Comparison of ENCODE assay signal across 10 cellular contexts in the genomic region with DNA sequence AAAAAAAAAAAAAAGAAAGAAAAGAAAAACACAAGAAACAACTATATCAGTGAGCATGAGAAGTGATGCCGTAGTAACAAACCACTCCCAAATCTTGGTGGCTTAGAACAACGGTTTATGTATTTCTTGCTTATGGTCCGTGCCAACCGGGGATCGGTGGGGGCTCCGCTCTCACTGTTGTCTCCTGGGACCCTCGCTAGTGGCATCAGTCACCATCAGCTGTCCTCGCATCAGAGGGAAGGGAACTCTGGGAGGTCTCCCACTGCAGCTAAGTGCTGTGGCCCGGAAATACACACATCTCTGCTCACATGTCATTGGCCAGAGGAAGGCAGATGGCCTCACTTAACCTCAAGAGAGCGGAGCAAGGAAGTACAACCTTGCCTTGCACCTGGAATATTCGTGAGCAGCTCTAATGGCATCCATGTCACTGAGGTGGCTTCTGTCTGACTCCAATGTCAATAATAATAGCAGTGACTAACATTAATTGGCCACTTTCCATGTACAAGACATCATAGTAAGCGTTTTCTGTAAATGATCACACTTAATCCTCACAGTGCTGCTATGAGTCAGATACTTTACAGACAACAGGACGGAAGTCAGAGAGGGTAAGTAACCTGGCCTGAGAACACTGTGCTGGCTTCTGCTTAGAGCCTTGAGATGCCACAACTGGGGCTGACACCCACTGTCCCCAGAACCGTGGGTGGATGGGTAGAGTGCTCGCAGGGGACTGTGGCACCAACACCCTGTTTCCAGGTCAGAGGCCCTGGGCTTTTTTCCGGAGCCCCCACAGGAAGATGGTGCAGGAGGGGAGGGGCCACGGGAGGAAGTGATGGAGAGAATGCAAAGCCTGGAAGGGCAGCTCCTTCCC. TPM values are rescaled to one million over a fixed set of nuclear protein-coding genes. Genes with fewer than 3 reads are reported as not detected.
A peak's percentile ranks its signal among the peaks of the same experiment; 100 is the strongest.
DNase-seq lines count a peak whose midpoint lies in the region; ATAC-seq and TF ChIP-seq lines count a peak whose summit lies in the region.
"Had no signal": no experiment of that assay in that cellular context is flagged by ENCODE, and none has a peak within 500 bp of the region (broad histone marks: within the 10 kb centered on the region; RNA-seq: fewer than 3 reads in every experiment).

No MANE protein-coding gene starts in this region.

- TF ChIP-seq CTCF in cardiac fibroblast (IDR thresholded peaks at IDR 0.05; ENCODE audit: low read depth, low read length) (no peak), type B pancreatic cell (conservative IDR thresholded peaks at IDR 0.05) (no peak)

- no peak overlapping the region for H3K27ac Mint-ChIP-seq in type B pancreatic cell

- H3K36me3 Mint-ChIP-seq in type B pancreatic cell: no peaks in the 10 kb centered on the region

- no peak for ATAC-seq in HG03039 (IDR thresholded peaks at IDR 0.05; ENCODE audit: unreplicated experiment)

- no peak overlapping the region for H3K4me3 Mint-ChIP-seq in type B pancreatic cell

- no peaks in the 10 kb centered on the region for H3K9me3 Mint-ChIP-seq in type B pancreatic cell

- peaks cover 6% of the 10 kb centered on the region for H3K27me3 Mint-ChIP-seq in type B pancreatic cell

- no peaks in the 10 kb centered on the region for H3K4me1 Mint-ChIP-seq in type B pancreatic cell (ENCODE audit: unreplicated experiment)

- peak; percentile 50 for DNase-seq in DMS79 (lab: John Stamatoyannopoulos, UW)
- peak; percentile 85 for DNase-seq in NCI-H2029 (lab: John Stamatoyannopoulos, UW)
- DNase-seq in cardiac fibroblast (ENCODE audit: low read depth in 2 of 2): peak; percentile 64 to 89
- peak; percentile 60 for DNase-seq in myocyte (ENCODE audit: low read depth)
- no peak for DNase-seq in GOT3 (lab: John Stamatoyannopoulos, UW)
- DNase-seq in type B pancreatic cell (ENCODE audit: extremely low spot score, unreplicated experiment): no peak
- no peak for DNase-seq in occipital lobe (lab: John Stamatoyannopoulos, UW)
- DNase-seq: NCI-H146 had no signal

- no peak overlapping the region for H3K4me3 ChIP-seq in cardiac fibroblast (replicated peaks in 1 of 2; ENCODE audit: low read depth in 2 of 2, low read length in 2 of 2)

RNA-seq across cellular contexts. Expression of a gene that starts 5.9 kb away (rescaled TPM):
- not detected in 2 replicates for total RNA-seq in myocyte
- polyA plus RNA-seq in myocyte (2012): not detected
- total RNA-seq in type B pancreatic cell (ENCODE audit: low replicate concordance): not detected in 2 replicates
- total RNA-seq in occipital lobe: 1.1 TPM
- total RNA-seq: cardiac septum had no signal

RNA-seq across cellular contexts. Expression of a gene that starts 13.9 kb away (rescaled TPM):
- total RNA-seq in myocyte (not detected in 2 replicates), type B pancreatic cell (ENCODE audit: low replicate concordance) (1.8 TPM in 1 of 2 replicates, not detected in the other), occipital lobe (not detected)
- polyA plus RNA-seq in myocyte (2012): not detected
- total RNA-seq: cardiac septum had no signal

RNA-seq across cellular contexts. Expression of a gene that starts 30.2 kb away (rescaled TPM):
- total RNA-seq in myocyte: not detected in 2 replicates
- polyA plus RNA-seq in myocyte (2012): not detected
- total RNA-seq in type B pancreatic cell (ENCODE audit: low replicate concordance): not detected in 2 replicates
- total RNA-seq in occipital lobe: not detected
- total RNA-seq: cardiac septum had no signal

RNA-seq across cellular contexts. Expression of a gene that starts 34.7 kb away (rescaled TPM):
- not detected in 2 replicates for total RNA-seq in myocyte
- polyA plus RNA-seq in myocyte (2012): not detected
- not detected in 2 replicates for total RNA-seq in type B pancreatic cell (ENCODE audit: low replicate concordance)
- total RNA-seq in occipital lobe: not detected
- total RNA-seq: cardiac septum had no signal

Comparison
In these comparisons a context has a peak if more than half of its experiments do, and no peak if none do; other contexts are left out.
1. DNase-seq: peak in DMS79 (single experiment), NCI-H2029 (single experiment), cardiac fibroblast (2 of 2) and myocyte (single experiment); none in GOT3 (single experiment), type B pancreatic cell (single experiment) and occipital lobe (single experiment).